In genomic region chrX:124194209-124194608, GRCh38 we compare ENCODE assay signal across 13 cellular contexts.
A peak's percentile ranks its signal among the peaks of the same experiment; 100 is the strongest.
DNase-seq lines count a peak whose midpoint lies in the region; ATAC-seq lines count a peak whose summit lies in the region.
"Had no signal": no experiment of that assay in that cellular context is flagged by ENCODE, and none has a peak within 500 bp of the region (broad histone marks: within the 10 kb centered on the region; RNA-seq: fewer than 3 reads in every experiment).

No MANE protein-coding gene starts in this region.

- peak; percentile 27 for DNase-seq in RPMI7951 (ENCODE audit: low read depth)
- DNase-seq in Right ventricle myocardium superior, result peak; percentile 35
- peak; percentile 90 for DNase-seq in myocyte (ENCODE audit: low read depth)
- peak; percentile 11 for DNase-seq in stromal cell of bone marrow (ENCODE audit: low read depth)
- DNase-seq in hypothalamus (lab: John Stamatoyannopoulos, UW), result no peak
- no peak for DNase-seq in NCI-H1694 (lab: John Stamatoyannopoulos, UW)
- DNase-seq: activated CD4-positive, alpha-beta T cell treated with anti-CD3 and anti-CD28 coated beads for 36 hours; C1 segment of cervical spinal cord; effector memory CD8-positive, alpha-beta T cell; NCI-H1417; NCI-H2227 treated with DMSO at 0.1 percent for 48 hours; SHP77 treated with DMSO at 0.1 percent for 48 hours had no signal

- intact Hi-C loops in Right ventricle myocardium superior (cut with DNase I), result no loop called here

- peak; percentile 97 for ATAC-seq in Right ventricle myocardium superior (ENCODE audit: poor library complexity)
- ATAC-seq in GM21737 (IDR thresholded peaks at IDR 0.05; ENCODE audit: unreplicated experiment), result no peak
- ATAC-seq: activated CD4-positive, alpha-beta T cell treated with anti-CD3 and anti-CD28 coated beads for 36 hours; effector memory CD8-positive, alpha-beta T cell had no signal

Comparison
In these comparisons a context has a peak if more than half of its experiments do, and no peak if none do; other contexts are left out.
1. DNase-seq: peak in RPMI7951 (single experiment), Right ventricle myocardium superior (single experiment), myocyte (single experiment) and stromal cell of bone marrow (single experiment); none in hypothalamus (0 of 51) and NCI-H1694 (single experiment).